8 cellular contexts compared by ENCODE assay signal in genomic region chr13:49652691-49653305, GRCh38. TPM values are rescaled to one million over a fixed set of nuclear protein-coding genes. Genes with fewer than 3 reads are reported as not detected.
DNase-seq lines count a peak whose midpoint lies in the region; ATAC-seq and TF ChIP-seq lines count a peak whose summit lies in the region.

No MANE protein-coding gene starts in this region.

- in situ Hi-C loops in GM13976 (cut with MboI; ENCODE audit: low sequenced_read_pairs, unreplicated experiment) = loop anchor here (10.0 kb wide), 1 partner anchor 192 kb away; no protein-coding TSS in a partner anchor

- no peaks in the 10 kb centered on the region for H3K4me1 ChIP-seq in tibial nerve

- TF ChIP-seq EP300 in tibial nerve (IDR thresholded peaks at IDR 0.05) = no peak

- H3K27me3 Mint-ChIP-seq in activated naive CD4-positive, alpha-beta T cell treated with anti-CD3 and anti-CD28 coated beads, Interleukin-2, amount 10 ng/mL, durations not matched to agents 7 days and 5 days = no peaks in the 10 kb centered on the region

- H3K27me3 ChIP-seq in tibial nerve = no peaks in the 10 kb centered on the region

- TF ChIP-seq POLR2A in tibial nerve (IDR thresholded peaks at IDR 0.05) = no peak

- no peak overlapping the region for H3K4me3 Mint-ChIP-seq in activated naive CD4-positive, alpha-beta T cell treated with anti-CD3 and anti-CD28 coated beads, Interleukin-2, amount 10 ng/mL, durations not matched to agents 7 days and 5 days

- 25 to 39% methylated on average over 11 of the region's 11 CpGs for WGBS in tibial nerve, 2 donors

- H3K27ac ChIP-seq in tibial nerve = no peak overlapping the region

- H3K36me3 ChIP-seq in tibial nerve = peaks cover 0 to 11% (median 0%) of the 10 kb centered on the region in 3 donors

- no peak overlapping the region for H3K4me3 ChIP-seq in tibial nerve

- no peak for ATAC-seq in HG03460 (IDR thresholded peaks at IDR 0.05; ENCODE audit: unreplicated experiment)

- TF ChIP-seq CTCF in AG09319 (IDR thresholded peaks at IDR 0.05; ENCODE audit: low read depth, low read length) = peak; percentile 41
- TF ChIP-seq CTCF in GM13976 (IDR thresholded peaks at IDR 0.05; ENCODE audit: borderline replicate concordance, control extremely low read depth, extremely low read depth, insufficient read depth, missing control alignments) = peak; percentile 37
- TF ChIP-seq CTCF in tibial nerve (IDR thresholded peaks at IDR 0.05) = peak in 4 of 5 experiments; percentile 18 to 41 (median 28)

- H3K36me3 Mint-ChIP-seq in activated naive CD4-positive, alpha-beta T cell treated with anti-CD3 and anti-CD28 coated beads, Interleukin-2, amount 10 ng/mL, durations not matched to agents 7 days and 5 days = peaks cover 1% of the 10 kb centered on the region

- peaks cover 3% of the 10 kb centered on the region for H3K4me1 Mint-ChIP-seq in activated naive CD4-positive, alpha-beta T cell treated with anti-CD3 and anti-CD28 coated beads, Interleukin-2, amount 10 ng/mL, durations not matched to agents 7 days and 5 days

- H3K27ac Mint-ChIP-seq in activated naive CD4-positive, alpha-beta T cell treated with anti-CD3 and anti-CD28 coated beads, Interleukin-2, amount 10 ng/mL, durations not matched to agents 7 days and 5 days = no peak overlapping the region

- DNase-seq in AG09319 (ENCODE audit: extremely low read depth, low read depth) = no peak
- peak; percentile 66 for DNase-seq in GM13976 (ENCODE audit: low spot score)
- DNase-seq in NCI-H1694 (lab: John Stamatoyannopoulos, UW) = peak; percentile 15
- peak; percentile 26 for DNase-seq in activated naive CD4-positive, alpha-beta T cell treated with anti-CD3 and anti-CD28 coated beads, Interleukin-2, amount 10 ng/mL, durations not matched to agents 7 days and 5 days
- peak; percentile 74 for DNase-seq in iPS-NIHi7 (ENCODE audit: extremely low spot score)
- DNase-seq in tibial nerve (ENCODE audit: low spot score in 2 of 2) = peak in 1 of 2 donors; percentile 44
- DNase-seq in globus pallidus (ENCODE audit: low spot score) = no peak

- no peaks in the 10 kb centered on the region for H3K9me3 ChIP-seq in tibial nerve

- CTCF ChIA-PET in activated naive CD4-positive, alpha-beta T cell treated with anti-CD3 and anti-CD28 coated beads, Interleukin-2, amount 10 ng/mL, durations not matched to agents 7 days and 5 days (lab: Charles Lee) = no interaction called here

- no peaks in the 10 kb centered on the region for H3K9me3 Mint-ChIP-seq in activated naive CD4-positive, alpha-beta T cell treated with anti-CD3 and anti-CD28 coated beads, Interleukin-2, amount 10 ng/mL, durations not matched to agents 7 days and 5 days

RNA-seq across cellular contexts. Expression of gene ARL11, which starts 24.5 kb away (rescaled TPM):
- total RNA-seq in tibial nerve = under 1 TPM; 0.20 to 0.87 (median 0.25) TPM

RNA-seq across cellular contexts. Expression of gene EBPL, which starts 38.5 kb away (rescaled TPM):
- total RNA-seq in tibial nerve = 10 to 100 TPM; 66.6 to 89.4 (median 83.2) TPM

Comparison
In these comparisons a context has a peak if more than half of its experiments do, and no peak if none do; other contexts are left out.
1. DNase-seq: peak in GM13976 (single experiment), NCI-H1694 (single experiment), activated naive CD4-positive, alpha-beta T cell treated with anti-CD3 and anti-CD28 coated beads, Interleukin-2, amount 10 ng/mL, durations not matched to agents 7 days and 5 days (single experiment) and iPS-NIHi7 (single experiment); none in AG09319 (single experiment) and globus pallidus (single experiment).
2. Peak in every context shown above with its lines, with median percentiles within 50 percentile points of each other: CTCF ChIP-seq.